Comparison of ENCODE assay signal across 1 cellular context in genomic region chrX:47135650-47136049, GRCh38.
TF ChIP-seq lines count a peak whose summit lies in the region.
"Not testable (repeated sequence)": the region's sequence is repeated elsewhere in the genome, so short reads cannot be mapped to it uniquely, and the experiment has no call there.

No MANE protein-coding gene starts in this region.

TF ChIP-seq in K562, 482 proteins besides CTCF, POLR2A, EP300 and RAD21:
- TF ChIP-seq NFIC (IDR thresholded peaks at IDR 0.05) (peak; percentile 88), FOSL1 (tag; conservative IDR thresholded peaks at IDR 0.05) (peak; percentile 57), ZNF24 (IDR thresholded peaks at IDR 0.05) (peak; percentile 40; the same call in 1 of the 2 replicates), ATF3 (IDR thresholded peaks at IDR 0.05) (peak; percentile 19; the same call in 1 of the 2 replicates)
- not testable (repeated sequence) for TF ChIP-seq ATF3 (CRISPR knock-in tag; conservative IDR thresholded peaks at IDR 0.05)
